In the genomic region with DNA sequence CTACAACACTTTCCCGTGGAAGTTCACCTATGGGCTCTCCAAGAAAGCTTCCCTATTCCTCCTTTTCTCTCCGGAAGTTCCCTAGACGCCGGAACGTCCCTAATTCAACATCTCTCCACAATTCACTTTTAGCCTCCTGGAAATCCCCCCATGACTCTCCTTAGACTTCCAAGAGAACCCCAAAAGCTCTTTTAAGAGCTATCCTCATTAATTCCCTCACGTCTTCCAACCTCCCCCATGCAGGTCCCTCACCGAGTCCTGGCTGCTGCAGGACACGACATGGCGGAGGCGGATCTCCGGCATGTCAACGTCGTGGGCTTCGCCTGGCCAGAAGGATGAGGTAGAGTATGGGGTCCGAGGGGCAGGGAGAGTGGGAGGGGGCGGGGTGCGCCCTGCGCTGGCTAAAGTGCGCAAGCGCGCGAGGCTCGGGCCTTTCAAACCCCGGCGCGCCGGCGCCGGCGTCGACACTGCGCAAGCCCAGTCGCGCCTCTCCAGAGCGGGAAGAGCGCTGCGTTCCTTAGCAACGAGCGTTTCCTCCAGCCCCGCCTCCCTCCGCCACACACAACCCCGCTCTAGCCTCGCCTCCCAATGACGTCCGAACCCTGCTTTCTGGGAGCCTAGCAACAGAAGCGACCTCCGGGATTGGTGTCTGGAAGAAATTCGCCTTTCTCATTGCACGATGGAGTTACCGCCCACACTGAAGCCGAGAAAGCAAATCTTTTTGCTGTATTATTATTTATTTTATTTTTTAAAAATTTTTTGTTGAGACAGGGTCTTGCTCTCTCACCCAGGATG, we compare ENCODE assay signal across 8 cellular contexts. TPM values are rescaled to one million over a fixed set of nuclear protein-coding genes. Genes with fewer than 3 reads are reported as not detected.
DNase-seq lines count a peak whose midpoint lies in the region; ATAC-seq and TF ChIP-seq lines count a peak whose summit lies in the region.

TSS of gene PINLYP (plus strand) at position 646 of the 795 bp plus-strand sequence. CDS start 1,391 bp downstream, outside the sequence.
A gene with protein sequence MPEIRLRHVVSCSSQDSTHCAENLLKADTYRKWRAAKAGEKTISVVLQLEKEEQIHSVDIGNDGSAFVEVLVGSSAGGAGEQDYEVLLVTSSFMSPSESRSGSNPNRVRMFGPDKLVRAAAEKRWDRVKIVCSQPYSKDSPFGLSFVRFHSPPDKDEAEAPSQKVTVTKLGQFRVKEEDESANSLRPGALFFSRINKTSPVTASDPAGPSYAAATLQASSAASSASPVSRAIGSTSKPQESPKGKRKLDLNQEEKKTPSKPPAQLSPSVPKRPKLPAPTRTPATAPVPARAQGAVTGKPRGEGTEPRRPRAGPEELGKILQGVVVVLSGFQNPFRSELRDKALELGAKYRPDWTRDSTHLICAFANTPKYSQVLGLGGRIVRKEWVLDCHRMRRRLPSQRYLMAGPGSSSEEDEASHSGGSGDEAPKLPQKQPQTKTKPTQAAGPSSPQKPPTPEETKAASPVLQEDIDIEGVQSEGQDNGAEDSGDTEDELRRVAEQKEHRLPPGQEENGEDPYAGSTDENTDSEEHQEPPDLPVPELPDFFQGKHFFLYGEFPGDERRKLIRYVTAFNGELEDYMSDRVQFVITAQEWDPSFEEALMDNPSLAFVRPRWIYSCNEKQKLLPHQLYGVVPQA (minus strand): TSS at position 372 of the 795 bp plus-strand sequence. CDS start 69 bp downstream, at position 303.

- DNase-seq in DMS 273 treated with DMSO at 0.1 percent for 48 hours (lab: John Stamatoyannopoulos, UW) (peak; percentile 96), OCI-M2 (lab: John Stamatoyannopoulos, UW; ENCODE audit: unreplicated experiment) (peak; percentile 91), erythroblast (lab: John Stamatoyannopoulos, UW) (peak; percentile 99)
- peak; percentile 93 for DNase-seq in activated T-cell treated with anti-CD3 and anti-CD28 coated beads, Interleukin-2, amount 50 U/mL, for 1 hour
- peak; percentile 97 for DNase-seq in stimulated activated CD8-positive, alpha-beta memory T cell treated with anti-CD3 and anti-CD28 coated beads, Interleukin-4, amount 100 ng/mL, for 48 hours

- H3K4me3 Mint-ChIP-seq in IgD-negative memory B cell, result peak within 1 kb of the TSS; percentile 93 to 99 (median 98)

- H3K4me1 ChIP-seq in mucosa of rectum (ENCODE audit: control insufficient read depth in 2 of 2, insufficient read depth in 2 of 2, low read length in 2 of 2), result peaks cover 11 to 14% of the 10 kb centered on the region in 2 donors

- H3K27ac ChIP-seq in mucosa of rectum (ENCODE audit: low read depth in 2 of 2, low read length in 2 of 2), result peak within 1 kb of the TSS; percentile 63 to 90

- H3K27me3 ChIP-seq in mucosa of rectum (ENCODE audit: control insufficient read depth in 2 of 2, insufficient read depth in 2 of 2, low read length in 2 of 2), result no peaks in the 10 kb centered on the region

- H3K36me3 Mint-ChIP-seq in IgD-negative memory B cell, result peaks cover 2% of the 10 kb centered on the region

- no peaks in the 10 kb centered on the region for H3K9me3 ChIP-seq in mucosa of rectum (ENCODE audit: control insufficient read depth in 2 of 2, low read length in 2 of 2)

- H3K4me1 Mint-ChIP-seq in IgD-negative memory B cell, result peaks cover 11 to 18% (median 16%) of the 10 kb centered on the region in 3 donors

- peaks cover 0 to 3% of the 10 kb centered on the region in 2 donors for H3K36me3 ChIP-seq in mucosa of rectum (ENCODE audit: control insufficient read depth in 2 of 2, insufficient read depth in 2 of 2, low read length in 2 of 2)

- peaks cover 3% of the 10 kb centered on the region for H3K27me3 Mint-ChIP-seq in IgD-negative memory B cell

- peak; percentile 58 for TF ChIP-seq POLR2A in erythroblast (IDR thresholded peaks at IDR 0.05; ENCODE audit: low read length)

- H3K9ac ChIP-seq in mucosa of rectum (ENCODE audit: low read depth in 1 of 2, low read length in 2 of 2), result peak within 1 kb of the TSS; percentile 89 to 98

- peak within 1 kb of the TSS; percentile 77 to 98 for H3K4me3 ChIP-seq in mucosa of rectum (ENCODE audit: low read length in 2 of 2)

- H3K27ac Mint-ChIP-seq in IgD-negative memory B cell, result peak within 1 kb of the TSS; percentile 97 to 99 (median 97)

- peak; percentile 96 for ATAC-seq in GM21529 (IDR thresholded peaks at IDR 0.05; ENCODE audit: unreplicated experiment)

- no peaks in the 10 kb centered on the region for H3K9me3 Mint-ChIP-seq in IgD-negative memory B cell

RNA-seq across cellular contexts. Expression of gene PINLYP, which starts in this region (rescaled TPM):
- not detected for polyA plus RNA-seq in IgD-negative memory B cell

RNA-seq across cellular contexts. Expression of the second gene that starts in this region (rescaled TPM):
- polyA plus RNA-seq in IgD-negative memory B cell, result 23.6 TPM

Comparison
In these comparisons a context has a peak if more than half of its experiments do, and no peak if none do; other contexts are left out.
1. Peak in every context shown above with its lines: DNase-seq, ATAC-seq, H3K4me3 ChIP-seq and H3K27ac ChIP-seq.